ENCODE assay signal across 1 cellular context in the genomic region with DNA sequence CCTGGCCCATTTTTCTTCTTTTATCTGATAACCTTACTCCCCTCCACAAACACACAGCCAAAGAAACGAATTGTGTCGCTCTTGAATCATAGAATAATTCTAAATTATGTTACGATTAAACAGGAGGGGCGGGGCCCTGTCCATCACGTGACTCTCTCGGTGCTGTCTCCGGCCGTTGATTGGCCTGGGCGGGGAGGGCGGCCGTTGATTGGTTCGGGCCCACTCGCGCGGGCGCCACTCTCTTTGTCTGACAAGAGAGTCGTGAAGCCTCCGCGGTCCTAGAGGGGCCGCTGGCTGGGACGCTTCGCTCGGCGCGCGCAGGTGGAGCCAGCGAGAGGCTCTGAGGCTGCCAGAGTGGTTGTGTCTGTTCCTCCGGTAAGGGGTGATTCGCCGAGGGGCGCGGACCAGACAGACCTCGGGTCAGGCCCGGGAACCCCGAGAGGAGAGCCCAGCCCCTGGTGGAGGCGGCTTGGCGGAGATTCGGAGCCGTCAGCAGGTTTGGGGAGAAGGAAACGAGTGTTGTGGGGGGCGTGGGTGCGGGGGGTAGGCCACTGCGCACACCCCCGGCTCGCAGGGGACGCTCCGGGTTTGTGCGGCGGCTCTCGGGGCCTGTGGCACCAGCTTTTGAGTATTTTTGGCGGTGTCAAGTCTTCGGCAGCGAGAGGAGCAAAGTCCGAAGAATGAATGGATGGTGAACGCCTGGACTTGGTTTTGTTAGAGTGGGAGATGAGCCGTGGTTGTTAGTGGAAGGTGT.
A peak's percentile ranks its signal among the peaks of the same experiment; 100 is the strongest.
TF ChIP-seq lines count a peak whose summit lies in the region.

A gene (plus strand): TSS at position 330 of the 754 bp plus-strand sequence. CDS start 3,567 bp downstream, outside the sequence.

TF ChIP-seq in GM12878, 131 proteins besides CTCF, POLR2A, EP300 and RAD21 (continued from another document and continues in another):
- TF ChIP-seq, protein P1, sequence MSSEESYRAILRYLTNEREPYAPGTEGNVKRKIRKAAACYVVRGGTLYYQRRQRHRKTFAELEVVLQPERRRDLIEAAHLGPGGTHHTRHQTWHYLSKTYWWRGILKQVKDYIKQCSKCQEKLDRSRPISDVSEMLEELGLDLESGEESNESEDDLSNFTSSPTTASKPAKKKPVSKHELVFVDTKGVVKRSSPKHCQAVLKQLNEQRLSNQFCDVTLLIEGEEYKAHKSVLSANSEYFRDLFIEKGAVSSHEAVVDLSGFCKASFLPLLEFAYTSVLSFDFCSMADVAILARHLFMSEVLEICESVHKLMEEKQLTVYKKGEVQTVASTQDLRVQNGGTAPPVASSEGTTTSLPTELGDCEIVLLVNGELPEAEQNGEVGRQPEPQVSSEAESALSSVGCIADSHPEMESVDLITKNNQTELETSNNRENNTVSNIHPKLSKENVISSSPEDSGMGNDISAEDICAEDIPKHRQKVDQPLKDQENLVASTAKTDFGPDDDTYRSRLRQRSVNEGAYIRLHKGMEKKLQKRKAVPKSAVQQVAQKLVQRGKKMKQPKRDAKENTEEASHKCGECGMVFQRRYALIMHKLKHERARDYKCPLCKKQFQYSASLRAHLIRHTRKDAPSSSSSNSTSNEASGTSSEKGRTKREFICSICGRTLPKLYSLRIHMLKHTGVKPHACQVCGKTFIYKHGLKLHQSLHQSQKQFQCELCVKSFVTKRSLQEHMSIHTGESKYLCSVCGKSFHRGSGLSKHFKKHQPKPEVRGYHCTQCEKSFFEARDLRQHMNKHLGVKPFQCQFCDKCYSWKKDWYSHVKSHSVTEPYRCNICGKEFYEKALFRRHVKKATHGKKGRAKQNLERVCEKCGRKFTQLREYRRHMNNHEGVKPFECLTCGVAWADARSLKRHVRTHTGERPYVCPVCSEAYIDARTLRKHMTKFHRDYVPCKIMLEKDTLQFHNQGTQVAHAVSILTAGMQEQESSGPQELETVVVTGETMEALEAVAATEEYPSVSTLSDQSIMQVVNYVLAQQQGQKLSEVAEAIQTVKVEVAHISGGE (CRISPR knock-in tag; IDR thresholded peaks at IDR 0.05), result peak; percentile 49
- TF ChIP-seq JUND (IDR thresholded peaks at IDR 0.05; ENCODE audit: low read depth, low read length), result peak; percentile 5; the same call in 1 of the 2 replicates
- TF ChIP-seq PAX5 (IDR thresholded peaks at IDR 0.05; ENCODE audit: borderline replicate concordance, low read depth, low read length), result no peak
- no peak for TF ChIP-seq CBFB (IDR thresholded peaks at IDR 0.05; ENCODE audit: low read depth)
- TF ChIP-seq MTA3 (IDR thresholded peaks at IDR 0.05; ENCODE audit: borderline replicate concordance, low read length), result no peak
- peak; percentile 51; the same call in 1 of the 2 replicates for TF ChIP-seq TCF3 (IDR thresholded peaks at IDR 0.05; ENCODE audit: borderline replicate concordance, insufficient read depth, low read depth, low read length)
- TF ChIP-seq, protein P2, sequence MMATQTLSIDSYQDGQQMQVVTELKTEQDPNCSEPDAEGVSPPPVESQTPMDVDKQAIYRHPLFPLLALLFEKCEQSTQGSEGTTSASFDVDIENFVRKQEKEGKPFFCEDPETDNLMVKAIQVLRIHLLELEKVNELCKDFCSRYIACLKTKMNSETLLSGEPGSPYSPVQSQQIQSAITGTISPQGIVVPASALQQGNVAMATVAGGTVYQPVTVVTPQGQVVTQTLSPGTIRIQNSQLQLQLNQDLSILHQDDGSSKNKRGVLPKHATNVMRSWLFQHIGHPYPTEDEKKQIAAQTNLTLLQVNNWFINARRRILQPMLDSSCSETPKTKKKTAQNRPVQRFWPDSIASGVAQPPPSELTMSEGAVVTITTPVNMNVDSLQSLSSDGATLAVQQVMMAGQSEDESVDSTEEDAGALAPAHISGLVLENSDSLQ (IDR thresholded peaks at IDR 0.05), result peak; percentile 97
- no peak for TF ChIP-seq SREBF1 (IDR thresholded peaks at IDR 0.05; ENCODE audit: low read length)
- TF ChIP-seq SPI1 (IDR thresholded peaks at IDR 0.05; ENCODE audit: borderline replicate concordance, insufficient read depth, low read depth, low read length), result no peak
- no peak for TF ChIP-seq NFIC (IDR thresholded peaks at IDR 0.05; ENCODE audit: low read depth, low read length)
- TF ChIP-seq CHD4 (IDR thresholded peaks at IDR 0.05), result no peak
- TF ChIP-seq MYB (IDR thresholded peaks at IDR 0.05; ENCODE audit: borderline replicate concordance, low read depth, low read length), result no peak
- 0 out of 2 replicates have a peak, but pooled peaks have one; percentile 17 for TF ChIP-seq ATF7 (IDR thresholded peaks at IDR 0.05; ENCODE audit: low read depth)
- TF ChIP-seq HDAC6 (IDR thresholded peaks at IDR 0.05; ENCODE audit: unreplicated experiment), result no peak
- TF ChIP-seq CREM (IDR thresholded peaks at IDR 0.05; ENCODE audit: low read depth), result peak; percentile 67; the same call in 1 of the 2 replicates
- peak; percentile 91 for TF ChIP-seq SP1 (IDR thresholded peaks at IDR 0.05; ENCODE audit: low read depth, low read length)
- TF ChIP-seq POU2F2 (IDR thresholded peaks at IDR 0.05; ENCODE audit: borderline replicate concordance, low read depth, low read length), result peak; percentile 75; the same call in 1 of the 3 replicates
- TF ChIP-seq, protein P3, sequence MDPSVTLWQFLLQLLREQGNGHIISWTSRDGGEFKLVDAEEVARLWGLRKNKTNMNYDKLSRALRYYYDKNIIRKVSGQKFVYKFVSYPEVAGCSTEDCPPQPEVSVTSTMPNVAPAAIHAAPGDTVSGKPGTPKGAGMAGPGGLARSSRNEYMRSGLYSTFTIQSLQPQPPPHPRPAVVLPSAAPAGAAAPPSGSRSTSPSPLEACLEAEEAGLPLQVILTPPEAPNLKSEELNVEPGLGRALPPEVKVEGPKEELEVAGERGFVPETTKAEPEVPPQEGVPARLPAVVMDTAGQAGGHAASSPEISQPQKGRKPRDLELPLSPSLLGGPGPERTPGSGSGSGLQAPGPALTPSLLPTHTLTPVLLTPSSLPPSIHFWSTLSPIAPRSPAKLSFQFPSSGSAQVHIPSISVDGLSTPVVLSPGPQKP (IDR thresholded peaks at IDR 0.05; ENCODE audit: low read depth, low read length), result no peak
- TF ChIP-seq GATAD2B (conservative IDR thresholded peaks at IDR 0.05; ENCODE audit: low read depth), result 0 out of 2 replicates have a peak, but pooled peaks have one; percentile 41
- peak; percentile 18; the same call in 1 of the 2 replicates for TF ChIP-seq MXI1 (IDR thresholded peaks at IDR 0.05; ENCODE audit: low read depth, low read length)
- TF ChIP-seq GABPA (IDR thresholded peaks at IDR 0.05; ENCODE audit: low read depth), result no peak
- 0 out of 2 replicates have a peak, but pooled peaks have one; percentile 11 for TF ChIP-seq EED (IDR thresholded peaks at IDR 0.05; ENCODE audit: low read depth)
- TF ChIP-seq, protein P4, sequence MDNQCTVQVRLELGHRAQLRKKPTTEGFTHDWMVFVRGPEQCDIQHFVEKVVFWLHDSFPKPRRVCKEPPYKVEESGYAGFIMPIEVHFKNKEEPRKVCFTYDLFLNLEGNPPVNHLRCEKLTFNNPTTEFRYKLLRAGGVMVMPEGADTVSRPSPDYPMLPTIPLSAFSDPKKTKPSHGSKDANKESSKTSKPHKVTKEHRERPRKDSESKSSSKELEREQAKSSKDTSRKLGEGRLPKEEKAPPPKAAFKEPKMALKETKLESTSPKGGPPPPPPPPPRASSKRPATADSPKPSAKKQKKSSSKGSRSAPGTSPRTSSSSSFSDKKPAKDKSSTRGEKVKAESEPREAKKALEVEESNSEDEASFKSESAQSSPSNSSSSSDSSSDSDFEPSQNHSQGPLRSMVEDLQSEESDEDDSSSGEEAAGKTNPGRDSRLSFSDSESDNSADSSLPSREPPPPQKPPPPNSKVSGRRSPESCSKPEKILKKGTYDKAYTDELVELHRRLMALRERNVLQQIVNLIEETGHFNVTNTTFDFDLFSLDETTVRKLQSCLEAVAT (IDR thresholded peaks at IDR 0.05), result peak; percentile 62; the same call in 1 of the 2 replicates
- TF ChIP-seq, protein P5, sequence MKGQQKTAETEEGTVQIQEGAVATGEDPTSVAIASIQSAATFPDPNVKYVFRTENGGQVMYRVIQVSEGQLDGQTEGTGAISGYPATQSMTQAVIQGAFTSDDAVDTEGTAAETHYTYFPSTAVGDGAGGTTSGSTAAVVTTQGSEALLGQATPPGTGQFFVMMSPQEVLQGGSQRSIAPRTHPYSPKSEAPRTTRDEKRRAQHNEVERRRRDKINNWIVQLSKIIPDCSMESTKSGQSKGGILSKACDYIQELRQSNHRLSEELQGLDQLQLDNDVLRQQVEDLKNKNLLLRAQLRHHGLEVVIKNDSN (IDR thresholded peaks at IDR 0.05; ENCODE audit: borderline replicate concordance, extremely low read length, insufficient read depth, low read depth, low read length), result peak; percentile 92
- TF ChIP-seq MEF2B (IDR thresholded peaks at IDR 0.05; ENCODE audit: partially characterized antibody, poor library complexity, severe bottlenecking), result peak; percentile 39
- no peak for TF ChIP-seq PAX8 (IDR thresholded peaks at IDR 0.05)
- TF ChIP-seq, protein P6, sequence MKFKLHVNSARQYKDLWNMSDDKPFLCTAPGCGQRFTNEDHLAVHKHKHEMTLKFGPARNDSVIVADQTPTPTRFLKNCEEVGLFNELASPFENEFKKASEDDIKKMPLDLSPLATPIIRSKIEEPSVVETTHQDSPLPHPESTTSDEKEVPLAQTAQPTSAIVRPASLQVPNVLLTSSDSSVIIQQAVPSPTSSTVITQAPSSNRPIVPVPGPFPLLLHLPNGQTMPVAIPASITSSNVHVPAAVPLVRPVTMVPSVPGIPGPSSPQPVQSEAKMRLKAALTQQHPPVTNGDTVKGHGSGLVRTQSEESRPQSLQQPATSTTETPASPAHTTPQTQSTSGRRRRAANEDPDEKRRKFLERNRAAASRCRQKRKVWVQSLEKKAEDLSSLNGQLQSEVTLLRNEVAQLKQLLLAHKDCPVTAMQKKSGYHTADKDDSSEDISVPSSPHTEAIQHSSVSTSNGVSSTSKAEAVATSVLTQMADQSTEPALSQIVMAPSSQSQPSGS (IDR thresholded peaks at IDR 0.05; ENCODE audit: low read length), result no peak
- no peak for TF ChIP-seq CBX5 (IDR thresholded peaks at IDR 0.05; ENCODE audit: low read depth)
- TF ChIP-seq RB1 (IDR thresholded peaks at IDR 0.05; ENCODE audit: borderline replicate concordance), result peak; percentile 74; the same call in 1 of the 2 replicates
- no peak; the same call in 1 of the 2 replicates for TF ChIP-seq POLR2AphosphoS2 (IDR thresholded peaks at IDR 0.05; ENCODE audit: low read depth, low read length)
- no peak for TF ChIP-seq ESRRA (IDR thresholded peaks at IDR 0.05; ENCODE audit: low read length)
- TF ChIP-seq, protein P7, sequence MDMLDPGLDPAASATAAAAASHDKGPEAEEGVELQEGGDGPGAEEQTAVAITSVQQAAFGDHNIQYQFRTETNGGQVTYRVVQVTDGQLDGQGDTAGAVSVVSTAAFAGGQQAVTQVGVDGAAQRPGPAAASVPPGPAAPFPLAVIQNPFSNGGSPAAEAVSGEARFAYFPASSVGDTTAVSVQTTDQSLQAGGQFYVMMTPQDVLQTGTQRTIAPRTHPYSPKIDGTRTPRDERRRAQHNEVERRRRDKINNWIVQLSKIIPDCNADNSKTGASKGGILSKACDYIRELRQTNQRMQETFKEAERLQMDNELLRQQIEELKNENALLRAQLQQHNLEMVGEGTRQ (IDR thresholded peaks at IDR 0.05; ENCODE audit: borderline replicate concordance, low read depth, low read length), result peak; percentile 91
- TF ChIP-seq BACH1 (IDR thresholded peaks at IDR 0.05; ENCODE audit: borderline replicate concordance), result peak; percentile 33; the same call in 1 of the 2 replicates
- TF ChIP-seq NRF1 (conservative IDR thresholded peaks at IDR 0.05; ENCODE audit: low read depth, low read length), result 0 out of 2 replicates have a peak, but pooled peaks have one; percentile 19
- TF ChIP-seq SMC3 (IDR thresholded peaks at IDR 0.05; ENCODE audit: borderline replicate concordance, low read length), result no peak
- peak in 1 of 2 experiments; percentile 55; a peak in 1 of 3 replicates for TF ChIP-seq EGR1 (IDR thresholded peaks at IDR 0.05; ENCODE audit: borderline replicate concordance in 1 of 2, low read depth in 2 of 2, low read length in 2 of 2)
- peak; percentile 64; the same call in 1 of the 2 replicates for TF ChIP-seq SMAD5 (IDR thresholded peaks at IDR 0.05; ENCODE audit: low read depth)
- TF ChIP-seq RCOR1 (conservative IDR thresholded peaks at IDR 0.05; ENCODE audit: low read depth, low read length), result no peak
- TF ChIP-seq, protein P8, sequence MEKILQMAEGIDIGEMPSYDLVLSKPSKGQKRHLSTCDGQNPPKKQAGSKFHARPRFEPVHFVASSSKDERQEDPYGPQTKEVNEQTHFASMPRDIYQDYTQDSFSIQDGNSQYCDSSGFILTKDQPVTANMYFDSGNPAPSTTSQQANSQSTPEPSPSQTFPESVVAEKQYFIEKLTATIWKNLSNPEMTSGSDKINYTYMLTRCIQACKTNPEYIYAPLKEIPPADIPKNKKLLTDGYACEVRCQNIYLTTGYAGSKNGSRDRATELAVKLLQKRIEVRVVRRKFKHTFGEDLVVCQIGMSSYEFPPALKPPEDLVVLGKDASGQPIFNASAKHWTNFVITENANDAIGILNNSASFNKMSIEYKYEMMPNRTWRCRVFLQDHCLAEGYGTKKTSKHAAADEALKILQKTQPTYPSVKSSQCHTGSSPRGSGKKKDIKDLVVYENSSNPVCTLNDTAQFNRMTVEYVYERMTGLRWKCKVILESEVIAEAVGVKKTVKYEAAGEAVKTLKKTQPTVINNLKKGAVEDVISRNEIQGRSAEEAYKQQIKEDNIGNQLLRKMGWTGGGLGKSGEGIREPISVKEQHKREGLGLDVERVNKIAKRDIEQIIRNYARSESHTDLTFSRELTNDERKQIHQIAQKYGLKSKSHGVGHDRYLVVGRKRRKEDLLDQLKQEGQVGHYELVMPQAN (conservative IDR thresholded peaks at IDR 0.05), result peak; percentile 92
- 0 out of 2 replicates have a peak, but pooled peaks have one; percentile 49 for TF ChIP-seq SREBF2 (IDR thresholded peaks at IDR 0.05; ENCODE audit: low read length)
- TF ChIP-seq, protein P9, sequence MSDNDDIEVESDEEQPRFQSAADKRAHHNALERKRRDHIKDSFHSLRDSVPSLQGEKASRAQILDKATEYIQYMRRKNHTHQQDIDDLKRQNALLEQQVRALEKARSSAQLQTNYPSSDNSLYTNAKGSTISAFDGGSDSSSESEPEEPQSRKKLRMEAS (IDR thresholded peaks at IDR 0.05; ENCODE audit: low read depth, low read length), result peak; percentile 96
- TF ChIP-seq EZH2 (IDR thresholded peaks at IDR 0.05; ENCODE audit: borderline replicate concordance, control insufficient read depth, low read depth, low read length), result no peak
- peak; percentile 71 for TF ChIP-seq CREB1 (IDR thresholded peaks at IDR 0.05; ENCODE audit: low read depth)
- TF ChIP-seq TCF12 (IDR thresholded peaks at IDR 0.05; ENCODE audit: low read depth, low read length), result peak; percentile 49; the same call in 1 of the 2 replicates
- TF ChIP-seq, protein P10, sequence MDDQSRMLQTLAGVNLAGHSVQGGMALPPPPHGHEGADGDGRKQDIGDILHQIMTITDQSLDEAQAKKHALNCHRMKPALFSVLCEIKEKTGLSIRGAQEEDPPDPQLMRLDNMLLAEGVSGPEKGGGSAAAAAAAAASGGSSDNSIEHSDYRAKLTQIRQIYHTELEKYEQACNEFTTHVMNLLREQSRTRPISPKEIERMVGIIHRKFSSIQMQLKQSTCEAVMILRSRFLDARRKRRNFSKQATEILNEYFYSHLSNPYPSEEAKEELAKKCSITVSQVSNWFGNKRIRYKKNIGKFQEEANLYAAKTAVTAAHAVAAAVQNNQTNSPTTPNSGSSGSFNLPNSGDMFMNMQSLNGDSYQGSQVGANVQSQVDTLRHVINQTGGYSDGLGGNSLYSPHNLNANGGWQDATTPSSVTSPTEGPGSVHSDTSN (IDR thresholded peaks at IDR 0.05; ENCODE audit: insufficient replicate concordance, low read depth, low read length), result peak; percentile 91
- no peak for TF ChIP-seq IKZF2 (IDR thresholded peaks at IDR 0.05)
- no peak for TF ChIP-seq NR2C1 (IDR thresholded peaks at IDR 0.05)
- TF ChIP-seq STAT1 (conservative IDR thresholded peaks at IDR 0.05), result 0 out of 2 replicates have a peak, but pooled peaks have one; percentile 53
- peak; percentile 99 for TF ChIP-seq RAD51 (IDR thresholded peaks at IDR 0.05)
- TF ChIP-seq ZBED1 (IDR thresholded peaks at IDR 0.05; ENCODE audit: borderline replicate concordance), result no peak
